In the genomic region with DNA sequence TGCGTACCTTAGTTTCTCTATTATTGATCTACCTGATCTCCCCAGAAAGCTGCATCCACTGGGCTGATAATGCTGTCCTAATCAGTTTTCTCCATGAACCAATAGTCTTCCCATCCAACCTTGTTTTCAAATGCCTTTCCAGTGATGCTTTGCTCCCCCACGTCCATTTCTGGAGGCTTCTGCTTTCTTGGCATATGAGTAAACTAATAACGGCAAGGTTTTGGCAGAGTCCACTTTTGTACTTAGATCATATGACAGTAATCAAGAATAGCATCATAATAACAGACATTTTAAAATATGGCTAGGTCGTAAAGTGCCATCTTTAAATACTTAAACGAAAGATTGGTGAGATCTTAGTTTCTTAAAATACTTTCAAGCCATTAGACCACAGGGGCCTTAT, we compare ENCODE assay signal across 17 cellular contexts. TPM values are rescaled to one million over a fixed set of nuclear protein-coding genes. Genes with fewer than 3 reads are reported as not detected.
"Had no signal": no experiment of that assay in that cellular context is flagged by ENCODE, and none has a peak within 500 bp of the region (broad histone marks: within the 10 kb centered on the region; RNA-seq: fewer than 3 reads in every experiment).

No MANE protein-coding gene starts in this region.

- ATAC-seq: activated CD8-positive, alpha-beta memory T cell treated with anti-CD3 and anti-CD28 coated beads, Interleukin-2, amount 10 ng/mL, durations not matched to agents 7 days and 5 days; foreskin keratinocyte; left cardiac atrium had no signal

- H3K9me3 Mint-ChIP-seq: activated T-cell treated with anti-CD3 and anti-CD28 coated beads, Interleukin-2, amount 50 U/mL, for 24 hours; central memory CD8-positive, alpha-beta T cell; T-helper 2 cell treated with Interferon-gamma antibody and Interleukin-4, amounts not matched to agents 5 μg/mL and 100 μg/mL, for 36 hours had no signal

- H3K4me3 Mint-ChIP-seq: activated CD8-positive, alpha-beta memory T cell treated with anti-CD3 and anti-CD28 coated beads, Interleukin-2, amount 10 ng/mL, durations not matched to agents 7 days and 5 days; activated T-cell treated with anti-CD3 and anti-CD28 coated beads, Interleukin-2, amount 50 U/mL, for 24 hours; central memory CD8-positive, alpha-beta T cell; naive B cell; T-helper 2 cell treated with Interferon-gamma antibody and Interleukin-4, amounts not matched to agents 5 μg/mL and 100 μg/mL, for 36 hours had no signal

- DNase-seq: activated CD4-positive, alpha-beta T cell treated with anti-CD3 and anti-CD28 coated beads, Interleukin-2, amount 50 U/mL, for 48 hours; activated CD8-positive, alpha-beta memory T cell treated with anti-CD3 and anti-CD28 coated beads, Interleukin-2, amount 10 ng/mL, durations not matched to agents 7 days and 5 days; activated gamma-delta T cell treated with Interleukin-2 at 50 U/mL for 16 hours; activated T-cell treated with anti-CD3 and anti-CD28 coated beads, Interleukin-2, amount 50 U/mL, for 24 hours; cortex of kidney; effector memory CD4-positive, alpha-beta T cell; foreskin keratinocyte; left cardiac atrium; naive B cell; posterior cingulate gyrus; small intestine; SW 1271; transverse colon had no signal

- H3K36me3 Mint-ChIP-seq: activated CD8-positive, alpha-beta memory T cell treated with anti-CD3 and anti-CD28 coated beads, Interleukin-2, amount 10 ng/mL, durations not matched to agents 7 days and 5 days; naive B cell had no signal

- H3K4me1 Mint-ChIP-seq: activated CD8-positive, alpha-beta memory T cell treated with anti-CD3 and anti-CD28 coated beads, Interleukin-2, amount 10 ng/mL, durations not matched to agents 7 days and 5 days; central memory CD8-positive, alpha-beta T cell; naive B cell had no signal

- H3K27ac Mint-ChIP-seq: activated CD8-positive, alpha-beta memory T cell treated with anti-CD3 and anti-CD28 coated beads, Interleukin-2, amount 10 ng/mL, durations not matched to agents 7 days and 5 days; activated T-cell treated with anti-CD3 and anti-CD28 coated beads, Interleukin-2, amount 50 U/mL, for 24 hours; naive B cell; T-helper 2 cell treated with Interferon-gamma antibody and Interleukin-4, amounts not matched to agents 5 μg/mL and 100 μg/mL, for 36 hours had no signal

- H3K4me3 ChIP-seq: lung, transverse colon had no signal

RNA-seq across cellular contexts. Expression of gene FAM9B, which starts 38.4 kb away (rescaled TPM):
- total RNA-seq: activated CD8-positive, alpha-beta memory T cell treated with anti-CD3 and anti-CD28 coated beads, Interleukin-2, amount 10 ng/mL, durations not matched to agents 7 days and 5 days; foreskin keratinocyte; left cardiac atrium; lung; subcutaneous adipose tissue; transverse colon had no signal
